19 cellular contexts compared by ENCODE assay signal in genomic region chr4:139935911-139936310, GRCh38.
"Had no signal": no experiment of that assay in that cellular context is flagged by ENCODE, and none has a peak within 500 bp of the region (broad histone marks: within the 10 kb centered on the region; RNA-seq: fewer than 3 reads in every experiment).

No MANE protein-coding gene starts in this region.

- H3K27ac ChIP-seq: RWPE1 had no signal

- H3K36me3 ChIP-seq: MG63 had no signal

- H3K27me3 ChIP-seq: MG63 had no signal

- H3K4me3 ChIP-seq: MG63 had no signal

- H3K9me3 ChIP-seq: MG63 had no signal

- DNase-seq: Karpas-422, KG1, MG63, NCI-H1092, NCI-H1105 treated with DMSO at 0.1 percent for 48 hours, NCI-H1417 treated with DMSO at 0.1 percent for 48 hours, NCI-H146, NCI-H1694 treated with DMSO at 0.1 percent for 48 hours, NCI-H2029, NCI-H2081 treated with DMSO at 0.1 percent for 48 hours, NCI-H2171, NCI-H226, NCI-H446, NCI-H510A, NCI-H524 treated with DMSO at 0.1 percent for 48 hours, NCI-H69, NCI-H774, SHP77 had no signal
